Comparison of ENCODE assay signal across 10 cellular contexts in genomic region chr5:132807163-132807838, GRCh38. TPM values are rescaled to one million over a fixed set of nuclear protein-coding genes. Genes with fewer than 3 reads are reported as not detected.
DNase-seq lines count a peak whose midpoint lies in the region; ATAC-seq and TF ChIP-seq lines count a peak whose summit lies in the region.
"Had no signal": no experiment of that assay in that cellular context is flagged by ENCODE, and none has a peak within 500 bp of the region (broad histone marks: within the 10 kb centered on the region; RNA-seq: fewer than 3 reads in every experiment).

No MANE protein-coding gene starts in this region.

- peak; percentile 12 for DNase-seq in NCI-H1436 (lab: John Stamatoyannopoulos, UW)
- no peak for DNase-seq in NCI-H1436 treated with DMSO at 0.1 percent for 48 hours (lab: John Stamatoyannopoulos, UW)
- DNase-seq in SK-N-DZ (ENCODE audit: low spot score): peak; percentile 75
- DNase-seq in hepatocyte (ENCODE audit: low spot score): peak; percentile 89
- DNase-seq in spleen: peak; percentile 45
- no peak for DNase-seq in CD14-positive monocyte (ENCODE audit: low spot score)
- no peak for DNase-seq in activated CD8-positive, alpha-beta memory T cell treated with anti-CD3 and anti-CD28 coated beads, Interleukin-2, amount 50 U/mL, for 48 hours
- DNase-seq: NK-92 treated with Interleukin-12 subunit alpha and Interleukin-12 subunit beta, amount 100 ng/mL, for 24 hours had no signal

- H3K4me1 Mint-ChIP-seq in CD14-positive monocyte: peaks cover 11% of the 10 kb centered on the region
- H3K4me1 Mint-ChIP-seq: activated T-helper 17 cell treated with anti-CD3 and anti-CD28 coated beads, Interleukin-2, amount 50 U/mL, for 72 hours had no signal

- peak overlapping the region; percentile 67 for H3K4me2 ChIP-seq in hepatocyte

- peaks cover 1% of the 10 kb centered on the region for H3K27me3 ChIP-seq in hepatocyte
- H3K27me3 ChIP-seq in spleen (replicated peaks in 1 of 7): peaks cover 0 to 53% (median 29%) of the 10 kb centered on the region in 7 donors

- peaks cover 0 to 12% (median 6%) of the 10 kb centered on the region in 7 donors for H3K9me3 Mint-ChIP-seq in CD14-positive monocyte
- H3K9me3 Mint-ChIP-seq: activated T-helper 17 cell treated with anti-CD3 and anti-CD28 coated beads, Interleukin-2, amount 50 U/mL, for 72 hours had no signal

- peaks cover 34% of the 10 kb centered on the region for H3K4me1 ChIP-seq in hepatocyte (ENCODE audit: insufficient read depth)
- H3K4me1 ChIP-seq in spleen: peaks cover 0 to 4% (median 2%) of the 10 kb centered on the region in 6 donors

- ATAC-seq in GM21360 (IDR thresholded peaks at IDR 0.05; ENCODE audit: unreplicated experiment): no peak
- ATAC-seq: activated T-helper 17 cell treated with anti-CD3 and anti-CD28 coated beads, Interleukin-2, amount 50 U/mL, for 72 hours had no signal

- H4K20me1 ChIP-seq in hepatocyte (ENCODE audit: insufficient read depth, poor library complexity, severe bottlenecking): no peaks in the 10 kb centered on the region

- TF ChIP-seq POLR2A in spleen (IDR thresholded peaks at IDR 0.05): no peak

- H3K36me3 ChIP-seq in hepatocyte (replicated peaks; ENCODE audit: insufficient read depth, low read depth) (no peaks in the 10 kb centered on the region), spleen (no peaks in the 10 kb centered on the region)

- H3K27ac Mint-ChIP-seq in CD14-positive monocyte: no peak overlapping the region
- H3K27ac Mint-ChIP-seq: activated T-helper 17 cell treated with anti-CD3 and anti-CD28 coated beads, Interleukin-2, amount 50 U/mL, for 72 hours had no signal

- H3K36me3 Mint-ChIP-seq in CD14-positive monocyte: peaks cover 2 to 3% of the 10 kb centered on the region in 2 donors

- H3K4me3 ChIP-seq in hepatocyte: no peak overlapping the region
- H3K4me3 ChIP-seq in spleen: no peak overlapping the region

- H3K27me3 Mint-ChIP-seq in CD14-positive monocyte (ENCODE audit: low read depth in 3 of 3): peaks cover 53 to 70% (median 54%) of the 10 kb centered on the region in 3 donors

- intact Hi-C loops in spleen (cut with DNase I; ENCODE audit: low total_unique reads) (no loop called here), CD14-positive monocyte (cut with micrococcal nuclease) (no loop called here)

- 38% methylated on average over 12 of the region's 12 CpGs for WGBS in hepatocyte (ENCODE audit: low lambda C conversion rate, missing lambda C conversion rate)
- 54 to 63% (median 59%) methylated on average over 12 of the region's 12 CpGs for WGBS in spleen, 5 donors

- peak; percentile 46 for TF ChIP-seq CTCF in hepatocyte (IDR thresholded peaks at IDR 0.05; ENCODE audit: poor library complexity)
- TF ChIP-seq CTCF in spleen (IDR thresholded peaks at IDR 0.05 in 8 of 11, conservative IDR thresholded peaks at IDR 0.05 in 3 of 11): no peak
- no peak for TF ChIP-seq CTCF in CD14-positive monocyte (IDR thresholded peaks at IDR 0.05)

- no peaks in the 10 kb centered on the region for H3K9me3 ChIP-seq in hepatocyte (ENCODE audit: low read depth)
- no peaks in the 10 kb centered on the region for H3K9me3 ChIP-seq in spleen

- H3K9me2 ChIP-seq in hepatocyte (replicated peaks; ENCODE audit: insufficient read depth): no peaks in the 10 kb centered on the region

- no peaks in the 10 kb centered on the region for H3K79me2 ChIP-seq in hepatocyte

- peak overlapping the region; percentile 19 for H2AFZ ChIP-seq in hepatocyte

- peak overlapping the region; percentile 74 for H3K27ac ChIP-seq in hepatocyte
- H3K27ac ChIP-seq in spleen: no peak overlapping the region

- peak overlapping the region in 1 of 2 donors; percentile 4 for H3K4me3 Mint-ChIP-seq in CD14-positive monocyte
- H3K4me3 Mint-ChIP-seq: activated T-helper 17 cell treated with anti-CD3 and anti-CD28 coated beads, Interleukin-2, amount 50 U/mL, for 72 hours had no signal

RNA-seq across cellular contexts. Expression of gene SOWAHA, which starts 5.8 kb away (rescaled TPM):
- polyA plus RNA-seq in SK-N-DZ (2014; cell fraction: cytosol; rRNA removed): 0.68 and 1.9 TPM in 2 replicates
- polyA plus RNA-seq in SK-N-DZ (2014; cell fraction: nucleus; rRNA removed): 0.58 TPM in 1 of 2 replicates, not detected in the other
- total RNA-seq in hepatocyte (11.4 and 14.4 TPM in 2 replicates), spleen (not detected)
- polyA plus RNA-seq in hepatocyte (3.1 and 6.8 TPM in 2 replicates), spleen (under 1 TPM; 0.03 to 0.56 (median 0.24) TPM), CD14-positive monocyte (not detected)
- total RNA-seq: activated T-helper 17 cell treated with anti-CD3 and anti-CD28 coated beads, Interleukin-2, amount 50 U/mL, for 72 hours had no signal

RNA-seq across cellular contexts. Expression of gene SHROOM1, which starts 23.1 kb away (rescaled TPM):
- 2.8 and 3.6 TPM in 2 replicates for polyA plus RNA-seq in SK-N-DZ (2014; cell fraction: cytosol; rRNA removed)
- polyA plus RNA-seq in SK-N-DZ (2014; cell fraction: nucleus; rRNA removed): 3.9 and 13.1 TPM in 2 replicates
- total RNA-seq in hepatocyte (8.5 and 10.0 TPM in 2 replicates), spleen (10 to 100 TPM in 2 of 7 donors, 1 to 10 TPM in 5; 1.8 to 26.1 (median 4.0) TPM)
- polyA plus RNA-seq in hepatocyte (17.8 and 19.2 TPM in 2 replicates), spleen (1 to 10 TPM; 1.1 to 2.8 (median 1.4) TPM), CD14-positive monocyte (10 to 100 TPM in 1 of 2 donors, 1 to 10 TPM in 1; 6.4 to 16.1 TPM)

RNA-seq across cellular contexts. Expression of gene SEPTIN8, which starts 30.3 kb away (rescaled TPM):
- polyA plus RNA-seq in SK-N-DZ (2014; cell fraction: cytosol; rRNA removed): 32.3 and 32.6 TPM in 2 replicates
- 84.5 and 109 TPM in 2 replicates for polyA plus RNA-seq in SK-N-DZ (2014; cell fraction: nucleus; rRNA removed)
- 41.9 and 46.9 TPM in 2 replicates for total RNA-seq in hepatocyte
- 17.6 and 18.7 TPM in 2 replicates for polyA plus RNA-seq in hepatocyte
- total RNA-seq in spleen: 10 to 100 TPM; 11.5 to 29.8 (median 19.8) TPM
- 10 to 100 TPM in 1 of 3 donors, 1 to 10 TPM in 2; 6.1 to 13.3 (median 7.5) TPM for polyA plus RNA-seq in spleen
- under 1 TPM; 0.36 to 0.54 TPM for polyA plus RNA-seq in CD14-positive monocyte

RNA-seq across cellular contexts. Expression of gene GDF9, which starts 59.0 kb away (rescaled TPM):
- 1.2 and 2.4 TPM in 2 replicates for polyA plus RNA-seq in SK-N-DZ (2014; cell fraction: cytosol; rRNA removed)
- 3.5 and 3.7 TPM in 2 replicates for polyA plus RNA-seq in SK-N-DZ (2014; cell fraction: nucleus; rRNA removed)
- total RNA-seq in hepatocyte: 0.76 and 1.7 TPM in 2 replicates
- 2.2 and 4.1 TPM in 2 replicates for polyA plus RNA-seq in hepatocyte
- total RNA-seq in spleen: under 1 TPM in 4 of 7 donors, not detected in 3; 0.17 to 0.40 (median 0.34) TPM
- polyA plus RNA-seq in spleen: under 1 TPM; 0.29 to 0.59 (median 0.56) TPM
- polyA plus RNA-seq in CD14-positive monocyte: not detected

RNA-seq across cellular contexts. Expression of gene UQCRQ, which starts 59.1 kb away (rescaled TPM):
- 304 and 322 TPM in 2 replicates for polyA plus RNA-seq in SK-N-DZ (2014; cell fraction: cytosol; rRNA removed)
- 263 and 295 TPM in 2 replicates for polyA plus RNA-seq in SK-N-DZ (2014; cell fraction: nucleus; rRNA removed)
- total RNA-seq in hepatocyte (146 and 174 TPM in 2 replicates), spleen (100 to 1,000 TPM in 4 of 7 donors, 10 to 100 TPM in 3; 59.6 to 176 (median 159) TPM)
- polyA plus RNA-seq in hepatocyte (1,138 and 1,156 TPM in 2 replicates), spleen (100 to 1,000 TPM; 175 to 266 (median 192) TPM), CD14-positive monocyte (100 to 1,000 TPM; 879 to 880 TPM)

Comparison
In these comparisons a context has a peak if more than half of its experiments do, and no peak if none do; other contexts are left out.
1. DNase-seq: peak in NCI-H1436 (single experiment), SK-N-DZ (single experiment), hepatocyte (single experiment) and spleen (single experiment); none in NCI-H1436 treated with DMSO at 0.1 percent for 48 hours (single experiment), CD14-positive monocyte (single experiment) and activated CD8-positive, alpha-beta memory T cell treated with anti-CD3 and anti-CD28 coated beads, Interleukin-2, amount 50 U/mL, for 48 hours (single experiment).
2. RNA of gene SEPTIN8, which starts 30.3 kb away (polyA plus RNA-seq): 17.6 to 18.7 TPM in hepatocyte and 6.1 to 13.3 TPM in spleen; 0.36 to 0.54 TPM in CD14-positive monocyte; every median in the first group is over 4 times any median in the second.